Comparison of ENCODE assay signal across 1 cellular context in the genomic region with DNA sequence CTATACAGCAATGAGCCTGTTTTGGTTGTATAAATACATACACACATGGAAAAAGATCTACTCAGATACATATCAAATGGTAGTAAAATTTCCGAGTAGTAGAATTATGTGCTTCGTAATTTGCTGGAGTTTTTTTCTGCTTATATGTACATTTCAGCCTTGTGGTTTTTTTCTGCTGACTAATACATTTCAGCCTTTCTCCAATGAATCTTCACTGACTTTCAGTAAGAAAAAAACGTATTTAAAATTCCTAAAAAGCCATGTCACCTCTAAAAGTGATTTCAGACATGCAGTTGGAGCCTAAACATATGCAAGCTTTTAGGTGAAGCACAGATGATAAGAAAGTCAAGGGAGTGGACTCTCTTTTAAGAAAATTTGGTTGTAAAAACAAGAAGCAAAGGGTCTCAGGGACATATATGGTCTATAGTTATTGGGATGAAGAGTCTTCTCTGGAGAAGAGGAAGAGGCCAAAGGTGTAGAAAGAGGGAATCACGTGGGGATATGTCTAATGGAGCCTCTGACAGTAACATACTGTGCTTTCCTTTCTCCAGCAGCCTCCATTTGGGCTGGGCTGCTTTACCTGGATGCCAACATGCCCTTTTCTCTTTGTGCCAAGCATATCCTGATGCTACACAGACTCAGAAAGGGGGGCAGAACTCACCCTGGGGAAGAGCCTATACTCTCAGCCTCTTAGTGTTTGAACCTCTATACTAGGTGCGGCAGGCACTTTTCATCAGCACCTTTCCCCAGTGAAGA.
A peak's percentile ranks its signal among the peaks of the same experiment; 100 is the strongest.
TF ChIP-seq lines count a peak whose summit lies in the region.

No MANE protein-coding gene starts in this region.

TF ChIP-seq in IMR-90, 13 proteins besides CTCF, POLR2A, EP300 and RAD21:
- peak; percentile 99 for TF ChIP-seq MAFK (IDR thresholded peaks at IDR 0.05; ENCODE audit: low read depth, low read length)
- TF ChIP-seq MAZ (IDR thresholded peaks at IDR 0.05; ENCODE audit: borderline replicate concordance, low read depth, low read length), result no peak
- no peak for TF ChIP-seq ELK1 (IDR thresholded peaks at IDR 0.05; ENCODE audit: borderline replicate concordance, low read depth, low read length)
- no peak for TF ChIP-seq BHLHE40 (IDR thresholded peaks at IDR 0.05; ENCODE audit: low read depth, low read length)
- no peak for TF ChIP-seq FOS (IDR thresholded peaks at IDR 0.05; ENCODE audit: low read depth, low read length)
- no peak for TF ChIP-seq CHD1 (IDR thresholded peaks at IDR 0.05; ENCODE audit: low read depth, low read length)
- no peak for TF ChIP-seq SMC3 (IDR thresholded peaks at IDR 0.05; ENCODE audit: low read depth, low read length)
- TF ChIP-seq RFX5 (IDR thresholded peaks at IDR 0.05; ENCODE audit: low read depth, low read length), result no peak
